10 cellular contexts compared by ENCODE assay signal in the genomic region with DNA sequence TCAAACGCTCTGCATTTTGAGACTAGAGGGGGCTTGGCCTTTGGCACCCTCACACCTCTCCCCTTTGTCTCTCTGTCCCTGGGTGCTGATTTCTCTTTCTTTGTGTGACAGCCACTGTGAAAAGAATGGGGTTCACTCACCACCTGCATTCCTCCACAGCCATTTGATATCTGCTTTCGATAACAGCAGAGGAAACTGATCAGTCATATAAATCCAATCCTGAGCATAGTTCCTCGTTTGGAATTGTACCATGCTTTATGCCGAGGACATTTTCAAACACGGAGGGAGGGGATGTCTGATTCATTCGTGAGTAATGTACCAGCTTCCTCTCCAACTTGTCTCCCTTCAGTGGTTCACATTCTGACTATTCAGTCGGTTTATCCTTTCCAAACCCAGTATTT. TPM values are rescaled to one million over a fixed set of nuclear protein-coding genes. Genes with fewer than 3 reads are reported as not detected.
DNase-seq lines count a peak whose midpoint lies in the region; TF ChIP-seq lines count a peak whose summit lies in the region.
"Had no signal": no experiment of that assay in that cellular context is flagged by ENCODE, and none has a peak within 500 bp of the region (broad histone marks: within the 10 kb centered on the region; RNA-seq: fewer than 3 reads in every experiment).

No MANE protein-coding gene starts in this region.

- no peaks in the 10 kb centered on the region for H3K9me3 ChIP-seq in GM23248 (ENCODE audit: low read depth)

- POLR2A ChIA-PET in RWPE1 (lab: Yijun Ruan, JAX; ENCODE audit: low non-redundant PET), result no interaction called here

- peaks cover 57% of the 10 kb centered on the region for H3K4me1 ChIP-seq in GM23248 (ENCODE audit: insufficient read depth)

- no peaks in the 10 kb centered on the region for H3K36me3 ChIP-seq in GM23248 (ENCODE audit: low read depth)

- CTCF ChIA-PET in RWPE1 (lab: Yijun Ruan, JAX), result no interaction called here

- no peaks in the 10 kb centered on the region for H3K27me3 ChIP-seq in GM23248 (replicated peaks; ENCODE audit: insufficient read depth)

- in situ Hi-C loops in GM23248 (cut with MboI), result no loop called here

- peak overlapping the region; percentile 53 for H2AFZ ChIP-seq in GM23248

- H3K9ac ChIP-seq in GM23248, result peak overlapping the region; percentile 21; the same call in 1 of the 2 replicates

- H3K4me3 ChIP-seq in GM23248, result peak overlapping the region; percentile 54

- H3K9me2 ChIP-seq in GM23248 (ENCODE audit: insufficient read depth), result no peaks in the 10 kb centered on the region

- peaks cover 55% of the 10 kb centered on the region for H3F3A ChIP-seq in GM23248 (ENCODE audit: insufficient read depth)

- peak overlapping the region; percentile 89 for H3K4me2 ChIP-seq in GM23248 (ENCODE audit: unreplicated experiment)

- no peaks in the 10 kb centered on the region for H4K20me1 ChIP-seq in GM23248 (ENCODE audit: insufficient read depth)

- no peak for TF ChIP-seq CTCF in RWPE1 (conservative IDR thresholded peaks at IDR 0.05; ENCODE audit: low read depth)

- peak overlapping the region; percentile 52 for H3K27ac ChIP-seq in GM23248
- H3K27ac ChIP-seq in RWPE1, result peak overlapping the region; percentile 75; the same call in 1 of the 2 replicates

- H3K79me2 ChIP-seq in GM23248 (ENCODE audit: insufficient read depth), result peaks cover 85% of the 10 kb centered on the region

- WGBS in GM23248 (ENCODE audit: low coverage in 1 of 2, low lambda C conversion rate in 2 of 2, missing lambda C conversion rate in 2 of 2), 2 experiments, result 2 to 5% methylated on average over 7 of the region's 7 CpGs

- DNase-seq in GM23248 (peak; percentile 86), RWPE1 (ENCODE audit: low spot score) (peak; percentile 88), fibroblast of peridontal ligament (ENCODE audit: extremely low read depth) (peak; percentile 71), pulmonary artery endothelial cell (ENCODE audit: low read depth, low spot score) (peak; percentile 76), OCI-M2 (lab: John Stamatoyannopoulos, UW; ENCODE audit: unreplicated experiment) (no peak), retina (no peak), middle frontal gyrus (ENCODE audit: extremely low spot score, low spot score) (no peak)
- DNase-seq in activated naive CD4-positive, alpha-beta T cell treated with anti-CD3 and anti-CD28 coated beads, Interleukin-2, amount 50 U/mL, for 16 hours, result no peak
- DNase-seq: effector CD4-positive, alpha-beta T cell; T1000 had no signal

RNA-seq across cellular contexts. Expression of gene MET, which starts 15.8 kb away (rescaled TPM):
- 62.3 and 68.8 TPM in 2 replicates for total RNA-seq in GM23248 (2014; rRNA removed; shearing (Covaris generic))
- polyA plus RNA-seq in GM23248 (2016; fragmentation: Nextera tagmentation; extraction: Ambion mirVana), result 25.3 and 27.6 TPM in 2 replicates
- 80.8 and 188 TPM in 2 replicates for total RNA-seq in pulmonary artery endothelial cell

Comparison
In these comparisons a context has a peak if more than half of its experiments do, and no peak if none do; other contexts are left out.
1. DNase-seq: peak in GM23248 (single experiment), RWPE1 (single experiment), fibroblast of peridontal ligament (single experiment) and pulmonary artery endothelial cell (single experiment); none in activated naive CD4-positive, alpha-beta T cell treated with anti-CD3 and anti-CD28 coated beads, Interleukin-2, amount 50 U/mL, for 16 hours (single experiment), OCI-M2 (single experiment), retina (single experiment) and middle frontal gyrus (single experiment).